In genomic region chr5:110726249-110727024, GRCh38 we compare ENCODE assay signal across 8 cellular contexts. TPM values are rescaled to one million over a fixed set of nuclear protein-coding genes. Genes with fewer than 3 reads are reported as not detected.
DNase-seq lines count a peak whose midpoint lies in the region; ATAC-seq and TF ChIP-seq lines count a peak whose summit lies in the region.

TMEM232 (minus strand) TSS chr5:110726671; CDS start chr5:110667352, 59,319 bp downstream.

- WGBS in endodermal cell (ENCODE audit: insufficient coverage in 1 of 2, insufficient read length in 1 of 2), 2 experiments: 63 to 91% methylated on average over 12 to 17 of the region's 17 CpGs

- H3K4me1 Mint-ChIP-seq in endodermal cell (no peaks in the 10 kb centered on the region), memory B cell (no peaks in the 10 kb centered on the region)

- H3K36me3 Mint-ChIP-seq in endodermal cell (ENCODE audit: low read depth): no peaks in the 10 kb centered on the region
- no peaks in the 10 kb centered on the region for H3K36me3 Mint-ChIP-seq in memory B cell

- no peaks in the 10 kb centered on the region for H3K27me3 ChIP-seq in endodermal cell (ENCODE audit: control insufficient read depth, insufficient read depth, low read length, poor library complexity, severe bottlenecking)

- peak within 1 kb of the TSS; percentile 66 for H3K4me3 ChIP-seq in endodermal cell (ENCODE audit: low read length)

- TF ChIP-seq CTCF in endodermal cell (conservative IDR thresholded peaks at IDR 0.05): no peak

- H3K36me3 ChIP-seq in endodermal cell (ENCODE audit: control insufficient read depth, insufficient read depth, low read length): no peaks in the 10 kb centered on the region

- peak within 1 kb of the TSS; percentile 37 for H3K27ac Mint-ChIP-seq in endodermal cell
- H3K27ac Mint-ChIP-seq in memory B cell: peak within 1 kb of the TSS; percentile 49

- H3K9ac ChIP-seq in endodermal cell (ENCODE audit: extremely low read depth, low read length, poor library complexity, severe bottlenecking): no peak within 1 kb of the TSS

- H3K9me3 Mint-ChIP-seq in endodermal cell (no peaks in the 10 kb centered on the region), memory B cell (no peaks in the 10 kb centered on the region)

- peak; percentile 75 to 79 for DNase-seq in NCI-H526 (lab: John Stamatoyannopoulos, UW)
- DNase-seq in activated CD8-positive, alpha-beta memory T cell treated with anti-CD3 and anti-CD28 coated beads, Interleukin-2, amount 50 U/mL, for 24 hours (ENCODE audit: extremely low read depth): peak; percentile 40
- peak; percentile 92 for DNase-seq in endodermal cell
- DNase-seq in memory B cell (ENCODE audit: low spot score in 2 of 2): peak; percentile 23 to 37
- DNase-seq in stimulated activated CD4-positive, alpha-beta T cell treated with anti-CD3 and anti-CD28 coated beads, TNF-alpha, amount 100 ng/mL, for 4 hours (ENCODE audit: low read depth in 3 of 3): peak; percentile 23 to 63 (median 56)
- no peak for DNase-seq in mesenteric fat pad (ENCODE audit: low spot score)

- no peak within 1 kb of the TSS for H3K27ac ChIP-seq in endodermal cell (ENCODE audit: low read depth, low read length)

- no peaks in the 10 kb centered on the region for H3K9me3 ChIP-seq in endodermal cell (ENCODE audit: control insufficient read depth, low read length)

- H3K4me1 ChIP-seq in endodermal cell (ENCODE audit: control insufficient read depth, insufficient read depth, low read length): no peaks in the 10 kb centered on the region

- ATAC-seq in GM18861 (IDR thresholded peaks at IDR 0.05; ENCODE audit: unreplicated experiment): peak; percentile 100
- peak; percentile 100 for ATAC-seq in HG03097 (IDR thresholded peaks at IDR 0.05; ENCODE audit: low FRiP score, unreplicated experiment)
- ATAC-seq in memory B cell (ENCODE audit: low read depth): peak; percentile 97

- H3K4me3 Mint-ChIP-seq in endodermal cell (peak within 1 kb of the TSS; percentile 68), memory B cell (peak within 1 kb of the TSS; percentile 90)

- H3K27me3 Mint-ChIP-seq in endodermal cell (ENCODE audit: insufficient read depth) (no peaks in the 10 kb centered on the region), memory B cell (no peaks in the 10 kb centered on the region)

RNA-seq across cellular contexts. Expression of gene TMEM232, which starts in this region (rescaled TPM):
- total RNA-seq in endodermal cell (1 to 10 TPM; 3.9 to 4.2 TPM), mesenteric fat pad (2.5 TPM)
- 1.9 TPM for polyA plus RNA-seq in endodermal cell (2013, experiment 1 of 2)
- polyA plus RNA-seq in endodermal cell (2013, experiment 2 of 2): 1.2 TPM
